ENCODE assay signal across 9 cellular contexts in the genomic region with DNA sequence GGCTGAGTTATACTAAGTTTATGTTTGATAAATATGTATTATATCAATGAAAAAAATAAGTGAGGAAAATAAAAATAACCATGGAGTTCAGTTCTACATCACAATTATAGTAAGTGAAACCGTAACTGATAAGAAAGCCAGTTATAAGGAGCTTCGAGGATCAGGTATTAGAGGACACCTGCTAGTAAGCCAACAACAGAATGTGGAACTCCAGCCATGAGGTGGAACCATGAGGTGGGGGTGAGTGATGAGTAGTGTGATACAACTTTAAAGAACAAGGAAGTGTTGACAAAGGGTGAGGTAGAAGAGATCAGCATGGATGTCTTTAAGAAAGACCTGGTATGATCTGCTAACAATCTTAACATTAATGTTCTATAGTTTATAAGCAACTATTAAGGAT.
"Had no signal": no experiment of that assay in that cellular context is flagged by ENCODE, and none has a peak within 500 bp of the region (broad histone marks: within the 10 kb centered on the region; RNA-seq: fewer than 3 reads in every experiment).

No MANE protein-coding gene starts in this region.

- H3K9ac ChIP-seq: GM23248 had no signal

- H3K36me3 ChIP-seq: HAP-1 had no signal

- H2AFZ ChIP-seq: GM23248, GM23338 had no signal

- DNase-seq: GM23248, GOT3, H7, H9, HCEC 1CT, HFFc6 had no signal

- H3K4me1 ChIP-seq: HAP-1 had no signal

- H3K27ac ChIP-seq: GM23248 had no signal

- H3K4me2 ChIP-seq: GM23338 had no signal

- H3K9me3 ChIP-seq: HAP-1 had no signal

- H3K4me3 ChIP-seq: GM23248, GM23338, HAP-1 had no signal

- ATAC-seq: GM23338, HCT116 had no signal
